In the genomic region with DNA sequence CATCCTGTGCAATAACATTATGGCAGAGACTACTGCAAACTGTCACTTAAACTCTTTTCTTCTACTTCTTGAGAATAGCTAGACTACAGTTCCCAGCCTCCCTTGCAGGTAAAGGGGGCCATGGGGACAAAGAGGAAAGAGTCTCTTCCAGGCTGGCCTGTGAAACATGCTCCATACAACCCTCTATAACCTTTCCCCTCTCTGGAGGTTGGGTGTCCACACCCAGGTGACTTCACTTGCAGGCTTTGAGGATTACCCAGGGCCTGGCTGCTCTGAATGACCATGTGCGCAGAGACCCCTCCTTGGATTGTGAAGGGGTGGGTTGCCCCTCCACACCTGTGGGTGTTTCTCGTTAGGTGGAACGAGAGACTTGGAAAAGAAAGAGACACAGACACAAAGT, we compare ENCODE assay signal across 1 cellular context.
TF ChIP-seq lines count a peak whose summit lies in the region.

No MANE protein-coding gene starts in this region.

TF ChIP-seq in WTC11, 78 proteins besides CTCF, POLR2A, EP300 and RAD21 (continued from another document):
- TF ChIP-seq, protein P1, sequence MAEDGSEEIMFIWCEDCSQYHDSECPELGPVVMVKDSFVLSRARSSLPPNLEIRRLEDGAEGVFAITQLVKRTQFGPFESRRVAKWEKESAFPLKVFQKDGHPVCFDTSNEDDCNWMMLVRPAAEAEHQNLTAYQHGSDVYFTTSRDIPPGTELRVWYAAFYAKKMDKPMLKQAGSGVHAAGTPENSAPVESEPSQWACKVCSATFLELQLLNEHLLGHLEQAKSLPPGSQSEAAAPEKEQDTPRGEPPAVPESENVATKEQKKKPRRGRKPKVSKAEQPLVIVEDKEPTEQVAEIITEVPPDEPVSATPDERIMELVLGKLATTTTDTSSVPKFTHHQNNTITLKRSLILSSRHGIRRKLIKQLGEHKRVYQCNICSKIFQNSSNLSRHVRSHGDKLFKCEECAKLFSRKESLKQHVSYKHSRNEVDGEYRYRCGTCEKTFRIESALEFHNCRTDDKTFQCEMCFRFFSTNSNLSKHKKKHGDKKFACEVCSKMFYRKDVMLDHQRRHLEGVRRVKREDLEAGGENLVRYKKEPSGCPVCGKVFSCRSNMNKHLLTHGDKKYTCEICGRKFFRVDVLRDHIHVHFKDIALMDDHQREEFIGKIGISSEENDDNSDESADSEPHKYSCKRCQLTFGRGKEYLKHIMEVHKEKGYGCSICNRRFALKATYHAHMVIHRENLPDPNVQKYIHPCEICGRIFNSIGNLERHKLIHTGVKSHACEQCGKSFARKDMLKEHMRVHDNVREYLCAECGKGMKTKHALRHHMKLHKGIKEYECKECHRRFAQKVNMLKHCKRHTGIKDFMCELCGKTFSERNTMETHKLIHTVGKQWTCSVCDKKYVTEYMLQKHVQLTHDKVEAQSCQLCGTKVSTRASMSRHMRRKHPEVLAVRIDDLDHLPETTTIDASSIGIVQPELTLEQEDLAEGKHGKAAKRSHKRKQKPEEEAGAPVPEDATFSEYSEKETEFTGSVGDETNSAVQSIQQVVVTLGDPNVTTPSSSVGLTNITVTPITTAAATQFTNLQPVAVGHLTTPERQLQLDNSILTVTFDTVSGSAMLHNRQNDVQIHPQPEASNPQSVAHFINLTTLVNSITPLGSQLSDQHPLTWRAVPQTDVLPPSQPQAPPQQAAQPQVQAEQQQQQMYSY (CRISPR knock-in tag; IDR thresholded peaks at IDR 0.05) = no peak
- TF ChIP-seq, protein P2, sequence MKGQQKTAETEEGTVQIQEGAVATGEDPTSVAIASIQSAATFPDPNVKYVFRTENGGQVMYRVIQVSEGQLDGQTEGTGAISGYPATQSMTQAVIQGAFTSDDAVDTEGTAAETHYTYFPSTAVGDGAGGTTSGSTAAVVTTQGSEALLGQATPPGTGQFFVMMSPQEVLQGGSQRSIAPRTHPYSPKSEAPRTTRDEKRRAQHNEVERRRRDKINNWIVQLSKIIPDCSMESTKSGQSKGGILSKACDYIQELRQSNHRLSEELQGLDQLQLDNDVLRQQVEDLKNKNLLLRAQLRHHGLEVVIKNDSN (CRISPR knock-in tag; IDR thresholded peaks at IDR 0.05) = no peak
- no peak for TF ChIP-seq CREB1 (CRISPR knock-in tag; IDR thresholded peaks at IDR 0.05)
- TF ChIP-seq OVOL2 (CRISPR knock-in tag; IDR thresholded peaks at IDR 0.05; ENCODE audit: borderline replicate concordance) = no peak
